ENCODE assay signal across 14 cellular contexts in the genomic region with DNA sequence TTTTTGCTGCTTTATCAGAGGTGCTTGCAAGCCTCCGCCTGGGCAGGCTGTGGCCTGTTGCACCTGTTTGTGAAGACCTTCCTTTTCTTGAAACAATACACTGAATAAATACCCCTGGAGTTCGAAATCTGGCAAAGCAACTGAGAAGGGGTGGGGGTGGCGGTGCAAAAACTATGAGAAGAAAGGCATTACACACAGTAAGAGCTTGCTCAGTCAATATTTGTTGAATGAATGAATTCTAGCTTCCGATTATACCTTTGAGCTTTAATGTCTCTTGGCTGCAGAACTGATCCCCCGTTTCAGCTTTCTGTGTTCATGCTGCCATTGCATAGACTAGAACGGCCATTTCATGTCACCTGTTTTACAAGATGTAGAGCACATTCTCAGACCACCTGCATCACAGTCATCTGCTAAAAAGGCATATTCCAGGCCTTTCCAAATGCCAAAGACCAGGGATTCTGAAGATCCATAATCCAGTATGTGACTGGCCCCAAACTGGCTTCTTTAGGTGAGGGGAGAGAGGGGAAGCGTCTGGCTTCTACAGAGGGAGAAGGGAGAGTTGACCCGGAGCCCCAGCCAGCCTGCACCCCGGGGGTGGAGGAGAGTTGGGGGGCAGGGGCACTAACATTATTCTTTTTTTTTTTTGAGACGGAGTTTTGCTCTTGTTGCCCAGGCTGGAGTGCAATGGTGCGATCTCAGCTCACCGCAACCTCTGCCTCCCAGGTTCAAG.
DNase-seq lines count a peak whose midpoint lies in the region; ATAC-seq and TF ChIP-seq lines count a peak whose summit lies in the region.
"Had no signal": no experiment of that assay in that cellular context is flagged by ENCODE, and none has a peak within 500 bp of the region (broad histone marks: within the 10 kb centered on the region; RNA-seq: fewer than 3 reads in every experiment).

No MANE protein-coding gene starts in this region.

- TF ChIP-seq CTCF in Caco-2 (IDR thresholded peaks at IDR 0.05; ENCODE audit: insufficient read depth in 1 of 2, low read depth in 1 of 2, low read length in 1 of 2, severe bottlenecking in 1 of 2, unreplicated experiment in 1 of 2) = no peak

- peak overlapping the region; percentile 48 for H3K27ac Mint-ChIP-seq in Caco-2 (ENCODE audit: unreplicated experiment)
- H3K27ac Mint-ChIP-seq: activated naive CD4-positive, alpha-beta T cell treated with anti-CD3 and anti-CD28 coated beads, Interleukin-2, amount 50 U/mL, for 72 hours; T-helper 1 cell treated with Interleukin-12 subunit alpha and Interleukin-12 subunit beta and Interleukin-4 antibody, amounts not matched to agents 30 μg/mL and 1 μg/mL, for 36 hours had no signal

- intact Hi-C loops in Caco-2 (cut with micrococcal nuclease; ENCODE audit: unreplicated experiment) (loop anchor here (2.0 to 10.0 kb wide), 4 partner anchors 48 to 168 kb away; a partner anchor contains a TSS), left colon (cut with DNase I, micrococcal nuclease) (no loop called here)

- no peaks in the 10 kb centered on the region for H3K9me3 Mint-ChIP-seq in Caco-2 (ENCODE audit: unreplicated experiment)
- H3K9me3 Mint-ChIP-seq: T-helper 1 cell treated with Interleukin-12 subunit alpha and Interleukin-12 subunit beta and Interleukin-4 antibody, amounts not matched to agents 30 μg/mL and 1 μg/mL, for 36 hours had no signal

- H3K4me3 ChIP-seq in Caco-2 (ENCODE audit: low read depth, low read length) = no peak overlapping the region
- H3K4me3 ChIP-seq: gastroesophageal sphincter, skin epidermis had no signal

- no peaks in the 10 kb centered on the region for H3K36me3 ChIP-seq in Caco-2 (ENCODE audit: control insufficient read depth, insufficient read depth, low read length)
- H3K36me3 ChIP-seq: gastroesophageal sphincter had no signal

- peak; percentile 7 for ATAC-seq in left colon
- ATAC-seq in GM18909 (IDR thresholded peaks at IDR 0.05; ENCODE audit: poor library complexity, unreplicated experiment) = no peak
- no peak for ATAC-seq in GM21576 (IDR thresholded peaks at IDR 0.05; ENCODE audit: unreplicated experiment)
- ATAC-seq: activated naive CD4-positive, alpha-beta T cell treated with anti-CD3 and anti-CD28 coated beads, Interleukin-2, amount 50 U/mL, for 72 hours; gastroesophageal sphincter had no signal

- H3K27me3 Mint-ChIP-seq in Caco-2 (ENCODE audit: insufficient read depth, unreplicated experiment) = no peaks in the 10 kb centered on the region

- POLR2A ChIA-PET in Caco-2 (lab: Charles Lee) = interaction anchor here (0.6 kb wide), 1 partner anchor 40 kb away, joined by 3 read pairs; no protein-coding TSS in a partner anchor

- peak; percentile 50 to 65 for DNase-seq in Caco-2
- peak; percentile 91 for DNase-seq in NCI-H146 (lab: John Stamatoyannopoulos, UW)
- DNase-seq in NCI-H748 treated with DMSO at 0.1 percent for 48 hours (lab: John Stamatoyannopoulos, UW) = peak; percentile 94
- DNase-seq in left colon = no peak
- DNase-seq in NCI-H226 = no peak
- no peak for DNase-seq in iPS-NIHi7 (ENCODE audit: extremely low spot score)
- DNase-seq: ACHN; stimulated activated naive CD4-positive, alpha-beta T cell had no signal

- BruUV-seq in Caco-2 (replicated peaks; lab: Mats Ljungman, UMichigan) = no TSS peak

- peaks cover 63% of the 10 kb centered on the region for H3K4me1 ChIP-seq in Caco-2

- no peaks in the 10 kb centered on the region for H3K36me3 Mint-ChIP-seq in Caco-2 (ENCODE audit: insufficient read depth, unreplicated experiment)
- H3K36me3 Mint-ChIP-seq: activated naive CD4-positive, alpha-beta T cell treated with anti-CD3 and anti-CD28 coated beads, Interleukin-2, amount 50 U/mL, for 72 hours had no signal

- no peaks in the 10 kb centered on the region for H3K9me3 ChIP-seq in Caco-2
- H3K9me3 ChIP-seq: gastroesophageal sphincter had no signal

- peak overlapping the region; percentile 11 for H3K4me3 Mint-ChIP-seq in Caco-2 (ENCODE audit: unreplicated experiment)
- H3K4me3 Mint-ChIP-seq: T-helper 1 cell treated with Interleukin-12 subunit alpha and Interleukin-12 subunit beta and Interleukin-4 antibody, amounts not matched to agents 30 μg/mL and 1 μg/mL, for 36 hours had no signal

- H3K27me3 ChIP-seq in Caco-2 (replicated peaks; ENCODE audit: control insufficient read depth, insufficient read depth, low read length) = no peaks in the 10 kb centered on the region
- H3K27me3 ChIP-seq: gastroesophageal sphincter had no signal

- CTCF ChIA-PET in Caco-2 (lab: Charles Lee) = interaction anchor here (0.6 to 0.8 kb wide), 3 partner anchors 65 to 208 kb away, joined by 3 to 16 read pairs (median 3); no protein-coding TSS in a partner anchor

- H3K4me1 Mint-ChIP-seq in Caco-2 (ENCODE audit: low read depth, unreplicated experiment) = peaks cover 39% of the 10 kb centered on the region

Comparison
In these comparisons a context has a peak if more than half of its experiments do, and no peak if none do; other contexts are left out.
1. DNase-seq: peak in Caco-2 (2 of 2), NCI-H146 (single experiment) and NCI-H748 treated with DMSO at 0.1 percent for 48 hours (single experiment); none in left colon (0 of 2), NCI-H226 (single experiment) and iPS-NIHi7 (single experiment).